11 cellular contexts compared by ENCODE assay signal in the genomic region with DNA sequence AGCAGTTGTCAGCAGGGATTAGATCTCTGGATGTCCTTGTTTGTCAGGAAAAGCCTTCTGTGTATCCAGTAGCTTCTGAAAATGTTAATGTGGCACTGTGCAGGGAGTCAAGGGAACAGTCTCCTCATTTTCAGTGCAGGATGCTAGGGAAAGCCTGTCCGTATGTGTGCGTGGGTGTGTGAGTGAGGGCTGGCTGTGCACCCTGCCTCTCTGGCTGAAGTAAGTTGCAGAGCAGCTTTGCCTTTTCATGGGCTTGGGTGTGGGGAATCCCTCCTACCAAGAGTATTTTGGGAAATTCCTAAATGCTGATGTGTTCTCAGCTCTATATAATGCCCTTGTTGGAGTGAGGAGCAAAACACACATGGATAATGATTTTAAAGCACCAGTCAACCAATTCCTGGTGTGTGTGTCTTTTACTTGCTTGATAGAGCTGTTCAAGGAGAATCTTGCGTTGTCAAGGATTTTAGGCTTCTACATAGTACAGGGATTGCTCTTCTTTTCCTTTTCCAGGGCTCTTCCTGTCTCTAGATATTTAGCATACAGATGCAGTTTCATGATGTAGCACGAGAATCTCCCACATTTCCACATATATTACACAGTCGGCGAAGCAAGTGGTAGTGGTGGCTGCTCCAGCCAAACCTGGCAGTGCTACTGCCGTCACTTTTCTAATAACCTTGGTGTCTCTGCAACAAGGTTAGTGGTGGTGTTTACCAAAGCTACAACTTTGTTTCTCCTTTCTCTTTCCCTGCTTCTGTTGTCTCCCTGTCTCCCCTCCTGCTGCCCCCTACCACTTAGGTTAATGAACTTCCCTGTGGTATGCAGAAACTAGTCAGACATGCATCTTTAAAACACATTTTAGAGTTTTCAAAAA.
DNase-seq lines count a peak whose midpoint lies in the region; ATAC-seq, FAIRE-seq and TF ChIP-seq lines count a peak whose summit lies in the region.
"Had no signal": no experiment of that assay in that cellular context is flagged by ENCODE, and none has a peak within 500 bp of the region (broad histone marks: within the 10 kb centered on the region; RNA-seq: fewer than 3 reads in every experiment).

No MANE protein-coding gene starts in this region.

- H3K27me3 ChIP-seq in heart left ventricle (no peaks in the 10 kb centered on the region), prostate gland (replicated peaks; ENCODE audit: insufficient read depth) (no peaks in the 10 kb centered on the region)
- H3K27me3 ChIP-seq: ascending aorta had no signal

- TF ChIP-seq CTCF in VCaP (conservative IDR thresholded peaks at IDR 0.05) (no peak), heart left ventricle (IDR thresholded peaks at IDR 0.05) (no peak), prostate gland (IDR thresholded peaks at IDR 0.05) (no peak)

- peak overlapping the region in 2 of 12 donors; percentile 4 to 9 for H3K4me3 ChIP-seq in heart left ventricle
- H3K4me3 ChIP-seq in prostate gland, result no peak overlapping the region

- no peak for FAIRE-seq in GM12891 (lab: Jason Lieb, UNC)
- FAIRE-seq: GM18507 had no signal

- no peak for TF ChIP-seq POLR2A in heart left ventricle (IDR thresholded peaks at IDR 0.05)
- no peak for TF ChIP-seq POLR2A in prostate gland (IDR thresholded peaks at IDR 0.05)
- TF ChIP-seq POLR2A in GM12891 (IDR thresholded peaks at IDR 0.05; ENCODE audit: low read depth, low read length), result no peak

- peak; percentile 69 to 89 (median 86) for ATAC-seq in heart left ventricle

- no peaks in the 10 kb centered on the region for H3K36me3 ChIP-seq in heart left ventricle
- no peaks in the 10 kb centered on the region for H3K36me3 ChIP-seq in prostate gland
- H3K36me3 ChIP-seq: ascending aorta had no signal

- DNase-seq in GM03348 (ENCODE audit: low spot score) (peak; percentile 81), heart left ventricle (peak in 4 of 5 donors; percentile 64 to 83 (median 74)), prostate gland (ENCODE audit: low spot score) (peak; percentile 36), GM12891 (ENCODE audit: insufficient read length, low spot score) (no peak), HUDEP-2 (lab: John Stamatoyannopoulos, UW; ENCODE audit: unreplicated experiment in 76 of 76) (no peak), OCI-M2 (lab: John Stamatoyannopoulos, UW; ENCODE audit: unreplicated experiment) (no peak), germinal center (ENCODE audit: low spot score) (no peak)
- DNase-seq: NCI-H2107 had no signal

- H3K27ac ChIP-seq in VCaP (peak overlapping the region; percentile 66), heart left ventricle (peak overlapping the region in 3 of 12 donors; percentile 15 to 22 (median 15)), prostate gland (no peak overlapping the region)
- H3K27ac ChIP-seq: ascending aorta had no signal

- H3K9me3 ChIP-seq in heart left ventricle, result no peaks in the 10 kb centered on the region
- H3K9me3 ChIP-seq in prostate gland, result no peaks in the 10 kb centered on the region
- H3K9me3 ChIP-seq: ascending aorta had no signal

- intact Hi-C loops in heart left ventricle (cut with DNase I) (no loop called here), prostate gland (cut with DNase I) (no loop called here)

- peaks cover 3 to 34% (median 22%) of the 10 kb centered on the region in 12 donors for H3K4me1 ChIP-seq in heart left ventricle
- peaks cover 11% of the 10 kb centered on the region for H3K4me1 ChIP-seq in prostate gland (replicated peaks)

- WGBS in heart left ventricle, 4 donors, result 36 to 51% (median 40%) methylated on average over 7 of the region's 7 CpGs
- WGBS in prostate gland, result 47% methylated on average over 7 of the region's 7 CpGs

TF ChIP-seq in GM12891, 5 proteins besides CTCF, POLR2A, EP300 and RAD21:
- TF ChIP-seq PAX5 (IDR thresholded peaks at IDR 0.05; ENCODE audit: insufficient read depth, low read length, severe bottlenecking) (no peak), POLR2AphosphoS5 (IDR thresholded peaks at IDR 0.05; ENCODE audit: low read depth, low read length) (no peak), SPI1 (IDR thresholded peaks at IDR 0.05; ENCODE audit: low read depth, low read length) (no peak), POU2F2 (IDR thresholded peaks at IDR 0.05; ENCODE audit: low read depth, low read length) (no peak), TAF1 (IDR thresholded peaks at IDR 0.05; ENCODE audit: low read depth, low read length) (no peak)

Comparison
In these comparisons a context has a peak if more than half of its experiments do, and no peak if none do; other contexts are left out.
1. DNase-seq: peak in GM03348 (single experiment), heart left ventricle (4 of 5) and prostate gland (single experiment); none in GM12891 (single experiment), HUDEP-2 (0 of 76), OCI-M2 (single experiment) and germinal center (single experiment).